Comparison of ENCODE assay signal across 1 cellular context in the genomic region with DNA sequence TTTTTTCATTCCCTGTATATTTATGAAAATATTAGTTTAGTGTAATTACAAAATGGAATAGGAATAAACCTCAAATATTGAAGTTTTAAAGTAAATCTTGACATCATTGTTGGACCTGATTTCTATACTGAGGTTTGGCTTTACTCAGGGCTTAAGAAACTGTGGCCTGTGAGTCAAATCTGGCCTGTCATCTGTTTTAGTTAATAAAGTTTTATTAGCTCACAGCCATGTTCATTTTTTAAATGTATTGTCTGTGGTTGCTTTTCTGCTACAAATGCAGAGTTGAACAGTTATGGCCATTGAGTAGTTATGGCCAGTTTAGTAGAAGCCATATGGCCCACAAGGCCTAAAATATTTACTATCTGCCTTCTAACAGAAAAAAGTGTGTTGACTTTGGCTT.
TF ChIP-seq lines count a peak whose summit lies in the region.

No MANE protein-coding gene starts in this region.

TF ChIP-seq in K562, 482 proteins besides CTCF, POLR2A, EP300 and RAD21 (continued from another document):
- TF ChIP-seq ZBTB40 (IDR thresholded peaks at IDR 0.05) = peak; percentile 77
- peak; percentile 58; the same call in 1 of the 2 replicates for TF ChIP-seq ZBTB40 (CRISPR knock-in tag; IDR thresholded peaks at IDR 0.05)
